In the genomic region with DNA sequence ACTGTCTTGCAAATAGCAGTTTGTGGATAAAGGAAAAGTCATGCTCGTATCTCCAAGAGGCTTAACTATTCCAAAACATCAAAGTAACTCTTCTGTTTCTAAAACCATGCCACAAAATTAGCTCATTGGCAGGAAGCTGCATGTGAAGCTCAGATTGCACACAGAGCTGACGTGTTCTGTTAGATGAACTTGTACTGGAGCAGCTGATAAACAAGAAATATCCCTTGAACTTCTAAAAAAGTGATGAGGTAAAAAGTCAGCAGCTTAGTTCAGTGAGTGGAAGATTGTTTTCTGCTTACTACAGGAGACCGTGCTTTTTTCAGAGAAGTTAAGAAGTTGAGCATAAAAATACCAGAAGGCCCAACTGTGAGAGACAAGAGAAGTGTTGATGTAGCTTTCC, we compare ENCODE assay signal across 22 cellular contexts.
DNase-seq lines count a peak whose midpoint lies in the region; ATAC-seq and TF ChIP-seq lines count a peak whose summit lies in the region.
"Had no signal": no experiment of that assay in that cellular context is flagged by ENCODE, and none has a peak within 500 bp of the region (broad histone marks: within the 10 kb centered on the region; RNA-seq: fewer than 3 reads in every experiment).

No MANE protein-coding gene starts in this region.

- in situ Hi-C loops in G401 (cut with HindIII; ENCODE audit: low sequenced_read_pairs) = no loop called here

- H3K4me3 Mint-ChIP-seq in activated CD4-positive, alpha-beta T cell treated with anti-CD3 and anti-CD28 coated beads for 36 hours = no peak overlapping the region
- H3K4me3 Mint-ChIP-seq in activated CD4-positive, alpha-beta T cell treated with anti-CD3 and anti-CD28 coated beads, Interleukin-2, amount 10 ng/mL, durations not matched to agents 24 days and 14 days = no peak overlapping the region
- H3K4me3 Mint-ChIP-seq: activated naive CD8-positive, alpha-beta T cell treated with anti-CD3 and anti-CD28 coated beads for 36 hours; H9; natural killer cell treated with Interleukin-12 subunit alpha and Interleukin-12 subunit beta and Interleukin-15 and Interleukin-18, amount 100 ng/mL, for 72 hours; stimulated activated naive CD8-positive, alpha-beta T cell treated with anti-CD3 and anti-CD28 coated beads, Interleukin-15, amount 100 ng/mL, for 72 hours had no signal

- no peaks in the 10 kb centered on the region for H3K36me3 ChIP-seq in adipocyte (ENCODE audit: control insufficient read depth, insufficient read depth, low read length, severe bottlenecking)
- no peaks in the 10 kb centered on the region for H3K36me3 ChIP-seq in psoas muscle (ENCODE audit: insufficient read depth in 1 of 2, low read depth in 1 of 2)
- H3K36me3 ChIP-seq in colonic mucosa = no peaks in the 10 kb centered on the region
- H3K36me3 ChIP-seq: upper lobe of right lung had no signal

- H3K4me3 ChIP-seq in adipocyte (ENCODE audit: low read length) = no peak overlapping the region
- no peak overlapping the region for H3K4me3 ChIP-seq in psoas muscle
- no peak overlapping the region for H3K4me3 ChIP-seq in colonic mucosa
- H3K4me3 ChIP-seq: PC-9, upper lobe of right lung had no signal

- POLR2A ChIA-PET in activated CD4-positive, alpha-beta T cell treated with anti-CD3 and anti-CD28 coated beads for 36 hours (lab: Charles Lee) = no interaction called here

- H3K27ac ChIP-seq in psoas muscle (peak overlapping the region; percentile 88), colonic mucosa (no peak overlapping the region)
- H3K27ac ChIP-seq: 22Rv1, upper lobe of right lung had no signal

- ATAC-seq in activated CD4-positive, alpha-beta T cell treated with anti-CD3 and anti-CD28 coated beads for 36 hours = no peak
- peak in 2 of 4 donors; percentile 29 to 59 for ATAC-seq in psoas muscle
- ATAC-seq: natural killer cell treated with Interleukin-12 subunit alpha and Interleukin-12 subunit beta and Interleukin-15 and Interleukin-18, amount 100 ng/mL, for 72 hours; stimulated activated naive CD8-positive, alpha-beta T cell treated with anti-CD3 and anti-CD28 coated beads, Interleukin-15, amount 100 ng/mL, for 72 hours; upper lobe of right lung had no signal

- no peak for DNase-seq in activated CD4-positive, alpha-beta T cell treated with anti-CD3 and anti-CD28 coated beads for 36 hours
- DNase-seq in activated CD4-positive, alpha-beta T cell treated with anti-CD3 and anti-CD28 coated beads, Interleukin-2, amount 10 ng/mL, durations not matched to agents 24 days and 14 days = no peak
- DNase-seq in adipocyte (ENCODE audit: low read depth) = peak; percentile 20
- DNase-seq in fibroblast of peridontal ligament (ENCODE audit: extremely low read depth) = peak; percentile 64
- DNase-seq in psoas muscle = no peak
- DNase-seq in colonic mucosa = no peak
- no peak for DNase-seq in G401 (ENCODE audit: low spot score)
- no peak for DNase-seq in NK-92 (lab: John Stamatoyannopoulos, UW; ENCODE audit: unreplicated experiment)
- DNase-seq: activated naive CD8-positive, alpha-beta T cell treated with anti-CD3 and anti-CD28 coated beads for 36 hours; C1 segment of cervical spinal cord; cerebellar nuclear complex; DMS79 treated with DMSO at 0.1 percent for 48 hours; glutamatergic neuron; H9; mammary epithelial cell; NCI-H748 treated with DMSO at 0.1 percent for 48 hours; PC-9; SK-N-SH; stimulated activated naive CD8-positive, alpha-beta T cell treated with anti-CD3 and anti-CD28 coated beads, Interleukin-15, amount 100 ng/mL, for 72 hours; upper lobe of right lung had no signal

- 23 to 37% (median 23%) methylated on average over 3 of the region's 3 CpGs for WGBS in psoas muscle, 3 donors

- peaks cover 21% of the 10 kb centered on the region for H3K36me3 Mint-ChIP-seq in activated CD4-positive, alpha-beta T cell treated with anti-CD3 and anti-CD28 coated beads for 36 hours (ENCODE audit: low read depth)
- peaks cover 4% of the 10 kb centered on the region for H3K36me3 Mint-ChIP-seq in activated CD4-positive, alpha-beta T cell treated with anti-CD3 and anti-CD28 coated beads, Interleukin-2, amount 10 ng/mL, durations not matched to agents 24 days and 14 days (ENCODE audit: low read depth)
- H3K36me3 Mint-ChIP-seq: natural killer cell treated with Interleukin-12 subunit alpha and Interleukin-12 subunit beta and Interleukin-15 and Interleukin-18, amount 100 ng/mL, for 72 hours had no signal

- H3K27me3 Mint-ChIP-seq in activated CD4-positive, alpha-beta T cell treated with anti-CD3 and anti-CD28 coated beads for 36 hours = no peaks in the 10 kb centered on the region
- peaks cover 3% of the 10 kb centered on the region for H3K27me3 Mint-ChIP-seq in activated CD4-positive, alpha-beta T cell treated with anti-CD3 and anti-CD28 coated beads, Interleukin-2, amount 10 ng/mL, durations not matched to agents 24 days and 14 days
- H3K27me3 Mint-ChIP-seq: activated naive CD8-positive, alpha-beta T cell treated with anti-CD3 and anti-CD28 coated beads for 36 hours had no signal

- H3K27ac Mint-ChIP-seq in activated CD4-positive, alpha-beta T cell treated with anti-CD3 and anti-CD28 coated beads for 36 hours = peak overlapping the region; percentile 3
- H3K27ac Mint-ChIP-seq in activated CD4-positive, alpha-beta T cell treated with anti-CD3 and anti-CD28 coated beads, Interleukin-2, amount 10 ng/mL, durations not matched to agents 24 days and 14 days = no peak overlapping the region
- H3K27ac Mint-ChIP-seq: activated naive CD8-positive, alpha-beta T cell treated with anti-CD3 and anti-CD28 coated beads for 36 hours; H9; natural killer cell treated with Interleukin-12 subunit alpha and Interleukin-12 subunit beta and Interleukin-15 and Interleukin-18, amount 100 ng/mL, for 72 hours had no signal

- TF ChIP-seq CTCF in psoas muscle (IDR thresholded peaks at IDR 0.05) (no peak), colonic mucosa (IDR thresholded peaks at IDR 0.05) (no peak)

- H3K9me3 ChIP-seq in adipocyte (ENCODE audit: control insufficient read depth, low read length) (no peaks in the 10 kb centered on the region), psoas muscle (no peaks in the 10 kb centered on the region), colonic mucosa (no peaks in the 10 kb centered on the region)
- H3K9me3 ChIP-seq: SK-N-SH, upper lobe of right lung had no signal

- CTCF ChIA-PET in activated CD4-positive, alpha-beta T cell treated with anti-CD3 and anti-CD28 coated beads for 36 hours (lab: Charles Lee) = interaction anchor here (0.9 to 1.2 kb wide), 2 partner anchors 13 to 305 kb away, joined by 3 read pairs; no protein-coding TSS in a partner anchor

- peaks cover 42% of the 10 kb centered on the region for H3K4me1 Mint-ChIP-seq in activated CD4-positive, alpha-beta T cell treated with anti-CD3 and anti-CD28 coated beads for 36 hours
- peaks cover 28% of the 10 kb centered on the region for H3K4me1 Mint-ChIP-seq in activated CD4-positive, alpha-beta T cell treated with anti-CD3 and anti-CD28 coated beads, Interleukin-2, amount 10 ng/mL, durations not matched to agents 24 days and 14 days

- H3K4me1 ChIP-seq in adipocyte (ENCODE audit: control insufficient read depth, insufficient read depth, low read length) (peaks cover 9% of the 10 kb centered on the region), psoas muscle (peaks cover 50% of the 10 kb centered on the region), colonic mucosa (peaks cover 5% of the 10 kb centered on the region)
- H3K4me1 ChIP-seq: upper lobe of right lung had no signal

- no peak overlapping the region for H3K9ac ChIP-seq in adipocyte (ENCODE audit: low read length)
- H3K9ac ChIP-seq in colonic mucosa (ENCODE audit: low read depth in 2 of 2, low read length in 2 of 2) = no peak overlapping the region
- H3K9ac ChIP-seq: SK-N-SH had no signal

- intact Hi-C loops in activated CD4-positive, alpha-beta T cell treated with anti-CD3 and anti-CD28 coated beads for 36 hours (cut with DNase I, micrococcal nuclease) = no loop called here
- intact Hi-C loops in activated CD4-positive, alpha-beta T cell treated with anti-CD3 and anti-CD28 coated beads, Interleukin-2, amount 10 ng/mL, durations not matched to agents 24 days and 14 days (cut with micrococcal nuclease) = no loop called here
- intact Hi-C loops in psoas muscle (cut with DNase I) = loop anchor here (5.0 to 10.0 kb wide), 4 partner anchors 114 to 532 kb away; a partner anchor contains a TSS
- intact Hi-C loops in colonic mucosa (cut with DNase I) = no loop called here

- peaks cover 11% of the 10 kb centered on the region for H3K9me3 Mint-ChIP-seq in activated CD4-positive, alpha-beta T cell treated with anti-CD3 and anti-CD28 coated beads for 36 hours (ENCODE audit: low read depth)
- H3K9me3 Mint-ChIP-seq in activated CD4-positive, alpha-beta T cell treated with anti-CD3 and anti-CD28 coated beads, Interleukin-2, amount 10 ng/mL, durations not matched to agents 24 days and 14 days = no peaks in the 10 kb centered on the region
- H3K9me3 Mint-ChIP-seq: H9; natural killer cell treated with Interleukin-12 subunit alpha and Interleukin-12 subunit beta and Interleukin-15 and Interleukin-18, amount 100 ng/mL, for 72 hours had no signal

- H3K27me3 ChIP-seq in adipocyte (replicated peaks; ENCODE audit: control insufficient read depth, insufficient read depth, low read length) (peaks cover 4% of the 10 kb centered on the region), psoas muscle (ENCODE audit: insufficient read depth in 3 of 3, low read length in 2 of 3) (no peaks in the 10 kb centered on the region), colonic mucosa (no peaks in the 10 kb centered on the region)
- H3K27me3 ChIP-seq: upper lobe of right lung had no signal

Comparison
In these comparisons a context has a peak if more than half of its experiments do, and no peak if none do; other contexts are left out.
1. DNase-seq: peak in adipocyte (single experiment) and fibroblast of peridontal ligament (single experiment); none in activated CD4-positive, alpha-beta T cell treated with anti-CD3 and anti-CD28 coated beads for 36 hours (single experiment), activated CD4-positive, alpha-beta T cell treated with anti-CD3 and anti-CD28 coated beads, Interleukin-2, amount 10 ng/mL, durations not matched to agents 24 days and 14 days (single experiment), psoas muscle (0 of 2), colonic mucosa (single experiment), G401 (single experiment) and NK-92 (single experiment).
2. intact Hi-C loops: an anchor here in psoas muscle (5.0 to 10.0 kb wide); none called in activated CD4-positive, alpha-beta T cell treated with anti-CD3 and anti-CD28 coated beads for 36 hours, activated CD4-positive, alpha-beta T cell treated with anti-CD3 and anti-CD28 coated beads, Interleukin-2, amount 10 ng/mL, durations not matched to agents 24 days and 14 days and colonic mucosa.